8 cellular contexts compared by ENCODE assay signal in genomic region chr16:50024684-50025543, GRCh38. TPM values are rescaled to one million over a fixed set of nuclear protein-coding genes. Genes with fewer than 3 reads are reported as not detected.
DNase-seq lines count a peak whose midpoint lies in the region; ATAC-seq and TF ChIP-seq lines count a peak whose summit lies in the region.

TSS of gene CNEP1R1 (plus strand) at chr16:50025225. CDS start at chr16:50025316, 91 bp downstream.

- in situ Hi-C loops in KBM-7 (cut with MboI; ENCODE audit: low pct_unique_long_range_greater_than_20kb, low sequenced_read_pairs): no loop called here

- peaks cover 12% of the 10 kb centered on the region for H3K4me1 ChIP-seq in PC-9 (replicated peaks; ENCODE audit: insufficient read depth)
- H3K4me1 ChIP-seq in mucosa of stomach (ENCODE audit: control insufficient read depth, insufficient read depth, low read length): peaks cover 5% of the 10 kb centered on the region

- DNase-seq in DMS79 treated with DMSO at 0.1 percent for 48 hours (lab: John Stamatoyannopoulos, UW) (peak; percentile 70), KBM-7 (peak; percentile 98), PC-9 (peak; percentile 88 to 95), erythroblast (lab: John Stamatoyannopoulos, UW) (peak; percentile 98)
- DNase-seq in activated T-cell treated with anti-CD3 and anti-CD28 coated beads, Interleukin-2, amount 50 U/mL, for 1 hour: peak; percentile 92
- DNase-seq in stimulated activated CD8-positive, alpha-beta memory T cell treated with anti-CD3 and anti-CD28 coated beads, Interleukin-7, amount 100 ng/mL, for 1 hour (ENCODE audit: low read depth in 2 of 2): peak; percentile 81 to 84

- intact Hi-C loops in PC-9 (cut with micrococcal nuclease; ENCODE audit: unreplicated experiment): loop anchor here (1.0 to 10.0 kb wide), 8 partner anchors 42 to 781 kb away; no protein-coding TSS in a partner anchor

- POLR2A ChIA-PET in PC-9 (lab: Charles Lee; ENCODE audit: unreplicated experiment): interaction anchor here (0.5 to 0.7 kb wide), 3 partner anchors 10 to 182 kb away, joined by 3 to 4 read pairs (median 4); no protein-coding TSS in a partner anchor

- H2AFZ ChIP-seq in PC-9: peak within 1 kb of the TSS; percentile 97

- BruUV-seq in PC-9 (replicated peaks; lab: Mats Ljungman, UMichigan): no TSS peak

- H3K36me3 ChIP-seq in PC-9 (ENCODE audit: low read depth): peaks cover 7% of the 10 kb centered on the region; the same call in 1 of the 2 replicates
- no peaks in the 10 kb centered on the region for H3K36me3 ChIP-seq in mucosa of stomach (ENCODE audit: control insufficient read depth, insufficient read depth, low read length)

- peaks cover 5% of the 10 kb centered on the region; the same call in 1 of the 2 replicates for H3F3A ChIP-seq in PC-9 (ENCODE audit: insufficient read depth, low read depth)

- H3K9me3 ChIP-seq in PC-9 (ENCODE audit: insufficient read depth, low read depth) (no peaks in the 10 kb centered on the region), mucosa of stomach (ENCODE audit: control insufficient read depth, low read length) (no peaks in the 10 kb centered on the region)

- peak within 1 kb of the TSS; percentile 90 for H3K9ac ChIP-seq in mucosa of stomach (ENCODE audit: low read length)

- peaks cover 15% of the 10 kb centered on the region for H3K79me2 ChIP-seq in PC-9 (ENCODE audit: low read depth)

- H4K20me1 ChIP-seq in PC-9 (ENCODE audit: insufficient read depth): peaks cover 5% of the 10 kb centered on the region; the same call in 1 of the 2 replicates

- peak; percentile 42 for TF ChIP-seq POLR2A in erythroblast (IDR thresholded peaks at IDR 0.05; ENCODE audit: low read length)

- ATAC-seq in GM21717 (IDR thresholded peaks at IDR 0.05; ENCODE audit: unreplicated experiment): peak; percentile 99

- no peaks in the 10 kb centered on the region for H3K9me2 ChIP-seq in PC-9 (ENCODE audit: insufficient read depth)

- peak; percentile 99 for TF ChIP-seq CTCF in PC-9 (conservative IDR thresholded peaks at IDR 0.05)

- peak within 1 kb of the TSS; percentile 98 for H3K4me2 ChIP-seq in PC-9

- H3K4me3 ChIP-seq in PC-9: peak within 1 kb of the TSS; percentile 78
- H3K4me3 ChIP-seq in mucosa of stomach (ENCODE audit: low read length): peak within 1 kb of the TSS; percentile 96

- H3K27me3 ChIP-seq in PC-9 (ENCODE audit: insufficient read depth, low read depth) (peaks cover 12% of the 10 kb centered on the region; the same call in 1 of the 2 replicates), mucosa of stomach (ENCODE audit: control insufficient read depth, insufficient read depth, low read length) (no peaks in the 10 kb centered on the region)

- CTCF ChIA-PET in PC-9 (lab: Charles Lee): interaction anchor here (0.5 to 1.9 kb wide), 12 partner anchors 10 to 1028 kb away, joined by 3 to 36 read pairs (median 5); partner anchors contain the start of gene HEATR3

- no peak within 1 kb of the TSS for H3K27ac ChIP-seq in PC-9

RNA-seq across cellular contexts. Expression of gene CNEP1R1, which starts in this region (rescaled TPM):
- 10.4 and 12.2 TPM in 2 replicates for total RNA-seq in PC-9 (2021)
